10 cellular contexts compared by ENCODE assay signal in genomic region chr12:79932393-79932792, GRCh38. TPM values are rescaled to one million over a fixed set of nuclear protein-coding genes. Genes with fewer than 3 reads are reported as not detected.
DNase-seq lines count a peak whose midpoint lies in the region; ATAC-seq, FAIRE-seq and TF ChIP-seq lines count a peak whose summit lies in the region.
"Had no signal": no experiment of that assay in that cellular context is flagged by ENCODE, and none has a peak within 500 bp of the region (broad histone marks: within the 10 kb centered on the region; RNA-seq: fewer than 3 reads in every experiment).

No MANE protein-coding gene starts in this region.

- POLR2A ChIA-PET in endothelial cell of umbilical vein (lab: Charles Lee): interaction anchor here (0.6 kb wide), 1 partner anchor 14 kb away, joined by 3 read pairs; no protein-coding TSS in a partner anchor

- peak overlapping the region; percentile 28; the same call in 1 of the 2 replicates for H3K4me3 ChIP-seq in GM08714 (ENCODE audit: low read length)
- peak overlapping the region in 1 of 3 experiments; percentile 89 for H3K4me3 ChIP-seq in endothelial cell of umbilical vein (replicated peaks in 1 of 3; ENCODE audit: insufficient read depth in 1 of 3, low read depth in 1 of 3, low read length in 3 of 3)
- H3K4me3 ChIP-seq in psoas muscle: peak overlapping the region; percentile 92

- no peak for TF ChIP-seq POLR2A in endothelial cell of umbilical vein (IDR thresholded peaks at IDR 0.05; ENCODE audit: low read depth, low read length)

- no TSS peak for BruUV-seq in endothelial cell of umbilical vein (replicated peaks; lab: Mats Ljungman, UMichigan)

- DNase-seq in RKO (ENCODE audit: low spot score): peak; percentile 14
- peak; percentile 24 for DNase-seq in endothelial cell of umbilical vein (ENCODE audit: low read depth, low spot score)
- no peak for DNase-seq in psoas muscle
- no peak for DNase-seq in medulla oblongata (ENCODE audit: extremely low spot score)
- no peak for DNase-seq in H4 (ENCODE audit: low spot score)
- no peak for DNase-seq in KBM-7
- DNase-seq: activated B cell treated with CpG ODN at 0.5 μM for 24 hours had no signal

- WGBS in psoas muscle, 3 donors: 55 to 59% (median 58%) methylated on average over 5 of the region's 5 CpGs

- H4K20me1 ChIP-seq in endothelial cell of umbilical vein (replicated peaks; ENCODE audit: control insufficient read depth, extremely low read depth, insufficient read depth, low read length): peaks cover 9% of the 10 kb centered on the region

- peak overlapping the region; percentile 91 for H3K4me2 ChIP-seq in endothelial cell of umbilical vein (ENCODE audit: insufficient read depth, low read length)

- peaks cover 78% of the 10 kb centered on the region for H3K79me2 ChIP-seq in endothelial cell of umbilical vein (ENCODE audit: control insufficient read depth, insufficient read depth, low read length)

- in situ Hi-C loops in KBM-7 (cut with MboI; ENCODE audit: low pct_unique_long_range_greater_than_20kb, low sequenced_read_pairs): no loop called here

- dilution Hi-C loops in endothelial cell of umbilical vein (cut with MboI; ENCODE audit: extremely low pct_ligation_motif_present, low sequenced_read_pairs): no loop called here

- FAIRE-seq in endothelial cell of umbilical vein (lab: Jason Lieb, UNC): no peak
- FAIRE-seq: islet of Langerhans had no signal

- peak overlapping the region; percentile 91 for H3K9ac ChIP-seq in endothelial cell of umbilical vein (replicated peaks; ENCODE audit: extremely low read depth, insufficient read depth, low read length)

- H3K4me1 ChIP-seq in endothelial cell of umbilical vein (ENCODE audit: control insufficient read depth, extremely low read depth, insufficient read depth, low read length): peaks cover 22% of the 10 kb centered on the region
- H3K4me1 ChIP-seq in psoas muscle: peaks cover 41% of the 10 kb centered on the region

- H3K9me1 ChIP-seq in endothelial cell of umbilical vein (replicated peaks; ENCODE audit: control insufficient read depth, extremely low read depth, insufficient read depth, low read length): no peaks in the 10 kb centered on the region

- H3K27ac ChIP-seq in endothelial cell of umbilical vein (ENCODE audit: insufficient read depth, low read depth, low read length): no peak overlapping the region
- H3K27ac ChIP-seq in psoas muscle: peak overlapping the region; percentile 10

- H2AFZ ChIP-seq in endothelial cell of umbilical vein (ENCODE audit: low read depth, low read length): no peak overlapping the region

- CTCF ChIA-PET in endothelial cell of umbilical vein (lab: Charles Lee): interaction anchor here (1.0 to 1.3 kb wide), 2 partner anchors 17 to 46 kb away, joined by 3 to 4 read pairs; no protein-coding TSS in a partner anchor

- H3K9me3 ChIP-seq in endothelial cell of umbilical vein (replicated peaks; ENCODE audit: control insufficient read depth, insufficient read depth, low read length) (no peaks in the 10 kb centered on the region), psoas muscle (no peaks in the 10 kb centered on the region)

- no peaks in the 10 kb centered on the region for H3K36me3 ChIP-seq in endothelial cell of umbilical vein (ENCODE audit: control insufficient read depth in 2 of 2, extremely low read depth in 1 of 2, insufficient read depth in 2 of 2, low read length in 2 of 2)
- H3K36me3 ChIP-seq in psoas muscle (ENCODE audit: insufficient read depth in 1 of 2, low read depth in 1 of 2): no peaks in the 10 kb centered on the region

- TF ChIP-seq CTCF in endothelial cell of umbilical vein (IDR thresholded peaks at IDR 0.05; ENCODE audit: extremely low read depth in 1 of 2, insufficient read depth in 1 of 2, low read depth in 1 of 2, low read length in 2 of 2) (no peak), psoas muscle (IDR thresholded peaks at IDR 0.05) (no peak)

- ATAC-seq in psoas muscle (no peak), HG02623 (IDR thresholded peaks at IDR 0.05; ENCODE audit: unreplicated experiment) (no peak)

- intact Hi-C loops in endothelial cell of umbilical vein (cut with micrococcal nuclease) (loop anchor here (5.0 to 10.0 kb wide), 2 partner anchors 90 to 422 kb away; no protein-coding TSS in a partner anchor), psoas muscle (cut with DNase I) (loop anchor here (5.0 to 10.0 kb wide), 2 partner anchors 45 to 88 kb away; no protein-coding TSS in a partner anchor)

- H3K27me3 ChIP-seq in endothelial cell of umbilical vein (ENCODE audit: control insufficient read depth in 2 of 2, insufficient read depth in 2 of 2, low read length in 2 of 2) (no peaks in the 10 kb centered on the region), psoas muscle (ENCODE audit: insufficient read depth in 3 of 3, low read length in 2 of 3) (no peaks in the 10 kb centered on the region)

TF ChIP-seq in endothelial cell of umbilical vein, 7 proteins besides CTCF, POLR2A, EP300 and RAD21:
- TF ChIP-seq FOS (IDR thresholded peaks at IDR 0.05; ENCODE audit: borderline replicate concordance, insufficient read depth, low read length) (no peak), EZH2 (IDR thresholded peaks at IDR 0.05; ENCODE audit: borderline replicate concordance, low read depth, low read length, severe bottlenecking) (no peak), MAX (IDR thresholded peaks at IDR 0.05; ENCODE audit: insufficient read depth, insufficient read length) (no peak), MYC (IDR thresholded peaks at IDR 0.05; ENCODE audit: low read depth, low read length) (no peak), POLR2AphosphoS5 (IDR thresholded peaks at IDR 0.05; ENCODE audit: insufficient read depth, low read depth, low read length) (no peak), JUN (IDR thresholded peaks at IDR 0.05; ENCODE audit: borderline replicate concordance, insufficient read depth, insufficient read length, low read depth) (no peak), GATA2 (IDR thresholded peaks at IDR 0.05; ENCODE audit: insufficient read depth, insufficient read length, low read depth, low read length) (no peak)

RNA-seq across cellular contexts. Expression of gene PPP1R12A, which starts 2.5 kb away (rescaled TPM):
- total RNA-seq in endothelial cell of umbilical vein (83.9 and 86.8 TPM in 2 replicates), psoas muscle (10 to 100 TPM; 37.8 to 51.2 (median 41.4) TPM)
- polyA plus RNA-seq in endothelial cell of umbilical vein (10.4 and 12.9 TPM in 2 replicates), psoas muscle (10 to 100 TPM in 2 of 3 donors, 1 to 10 TPM in 1; 9.5 to 17.2 (median 12.7) TPM)
- polyA plus RNA-seq in endothelial cell of umbilical vein (2011; cell fraction: cytosol; rRNA removed): 14.5 and 16.7 TPM in 2 replicates
- polyA plus RNA-seq in endothelial cell of umbilical vein (2011; cell fraction: nucleus; rRNA removed): 77.5 and 103 TPM in 2 replicates
- polyA plus RNA-seq in endothelial cell of umbilical vein (2012): 39.6 and 48.1 TPM in 2 replicates
- polyA minus RNA-seq in endothelial cell of umbilical vein: 94.7 and 113 TPM in 2 replicates
- 38.6 TPM for polyA minus RNA-seq in endothelial cell of umbilical vein (2011; cell fraction: cytosol; rRNA and poly(A)+ RNA removed)
- polyA minus RNA-seq in endothelial cell of umbilical vein (2011; cell fraction: nucleus; rRNA and poly(A)+ RNA removed): 219 and 241 TPM in 2 replicates
- 31.8 and 41.8 TPM in 2 replicates for total RNA-seq in H4 (2014; rRNA removed; shearing (Covaris generic))

Comparison
In these comparisons a context has a peak if more than half of its experiments do, and no peak if none do; other contexts are left out.
1. DNase-seq: peak in RKO (single experiment) and endothelial cell of umbilical vein (single experiment); none in psoas muscle (0 of 2), medulla oblongata (single experiment), H4 (single experiment) and KBM-7 (single experiment).